In genomic region chr4:2859514-2859913, GRCh38 we compare ENCODE assay signal across 15 cellular contexts. TPM values are rescaled to one million over a fixed set of nuclear protein-coding genes. Genes with fewer than 3 reads are reported as not detected.
DNase-seq lines count a peak whose midpoint lies in the region; ATAC-seq, FAIRE-seq and TF ChIP-seq lines count a peak whose summit lies in the region.
"Had no signal": no experiment of that assay in that cellular context is flagged by ENCODE, and none has a peak within 500 bp of the region (broad histone marks: within the 10 kb centered on the region; RNA-seq: fewer than 3 reads in every experiment).

No MANE protein-coding gene starts in this region.

- TF ChIP-seq POLR2A in K562 (conservative IDR thresholded peaks at IDR 0.05) = no peak

- DNase-seq in CD4-positive, alpha-beta memory T cell = no peak
- DNase-seq in GM18507 (ENCODE audit: extremely low spot score, insufficient read length, low read depth) = no peak
- no peak for DNase-seq in K562 (ENCODE audit: extremely low read depth in 1 of 4, low spot score in 3 of 4)
- DNase-seq in natural killer cell = no peak
- no peak for DNase-seq in posterior vena cava (ENCODE audit: low spot score)
- no peak for DNase-seq in coronary artery (ENCODE audit: low spot score)
- no peak for DNase-seq in cerebellum (ENCODE audit: low spot score)
- no peak for DNase-seq in superior temporal gyrus (ENCODE audit: extremely low spot score)
- DNase-seq: activated CD4-positive, CD25-positive, alpha-beta regulatory T cell; activated T-cell treated with anti-CD3 and anti-CD28 coated beads, Interleukin-2, amount 50 U/mL, for 1 hour; esophagus squamous epithelium; KG1; NCI-H187 treated with DMSO at 0.1 percent for 48 hours; NCI-H774; tibial artery had no signal

- H4K20me1 ChIP-seq in K562 (replicated peaks; ENCODE audit: control insufficient read depth, insufficient read depth, low read length) = peaks cover 41% of the 10 kb centered on the region

- no peak for ATAC-seq in K562
- ATAC-seq in natural killer cell = no peak

- H3K27ac Mint-ChIP-seq in CD4-positive, alpha-beta memory T cell = peak overlapping the region in 4 of 7 donors; percentile 16 to 85 (median 54)
- peak overlapping the region; percentile 72 to 88 for H3K27ac Mint-ChIP-seq in natural killer cell

- FAIRE-seq in GM18507 (lab: Jason Lieb, UNC) (peak; percentile 73), K562 (lab: Jason Lieb, UNC) (no peak)

- POLR2A ChIA-PET in CD4-positive, alpha-beta memory T cell (lab: Charles Lee; ENCODE audit: partially characterized antibody) = interaction anchor here (1.4 kb wide), 1 partner anchor 22 kb away, joined by 5 read pairs; no protein-coding TSS in a partner anchor
- POLR2A ChIA-PET in K562 (lab: Yijun Ruan, JAX) = interaction anchor here (0.6 to 4.2 kb wide), 3 partner anchors 8 to 34 kb away, joined by 3 to 16 read pairs (median 6); no protein-coding TSS in a partner anchor

- TF ChIP-seq RAD21 in K562 (CRISPR knock-in tag; conservative IDR thresholded peaks at IDR 0.05 in 1 of 2, IDR thresholded peaks at IDR 0.05 in 1 of 2) = no peak

- H3K79me2 ChIP-seq in K562 (ENCODE audit: control insufficient read depth, insufficient read depth, low read length) = peaks cover 95% of the 10 kb centered on the region

- in situ Hi-C loops in K562 (cut with MboI) = no loop called here

- BruUV-seq in K562 (replicated peaks; lab: Mats Ljungman, UMichigan) = TSS peak; percentile 8

- no peaks in the 10 kb centered on the region for H3K9me1 ChIP-seq in K562 (ENCODE audit: control insufficient read depth, insufficient read depth, low read length)

- no peak overlapping the region for H2AFZ ChIP-seq in K562 (ENCODE audit: low read depth, low read length)

- CTCF ChIA-PET in CD4-positive, alpha-beta memory T cell (lab: Charles Lee; ENCODE audit: partially characterized antibody) = no interaction called here
- CTCF ChIA-PET in K562 (lab: Yijun Ruan, JAX; ENCODE audit: low intra/inter-chr PET ratio) = interaction anchor here (0.6 kb wide), 1 partner anchor 89 kb away, joined by 3 read pairs; no protein-coding TSS in a partner anchor

- H3K4me1 ChIP-seq in CD4-positive, alpha-beta memory T cell (ENCODE audit: insufficient read depth, low read length) = peaks cover 74% of the 10 kb centered on the region
- peaks cover 15 to 34% of the 10 kb centered on the region in 2 experiments for H3K4me1 ChIP-seq in K562 (replicated peaks in 1 of 2; ENCODE audit: control insufficient read depth in 2 of 2, insufficient read depth in 2 of 2, low read length in 2 of 2)

- intact Hi-C loops in CD4-positive, alpha-beta memory T cell (cut with micrococcal nuclease) = no loop called here
- intact Hi-C loops in K562 (cut with micrococcal nuclease) = no loop called here
- intact Hi-C loops in natural killer cell (cut with micrococcal nuclease) = no loop called here
- intact Hi-C loops in posterior vena cava (cut with DNase I) = loop anchor here in 1 of 2 donors (10.0 kb wide), 1 partner anchor 55 kb away; no protein-coding TSS in a partner anchor

- H3K4me2 ChIP-seq in K562 (ENCODE audit: insufficient read depth, low read length) = no peak overlapping the region

- no peaks in the 10 kb centered on the region for H3K27me3 Mint-ChIP-seq in CD4-positive, alpha-beta memory T cell
- H3K27me3 Mint-ChIP-seq in natural killer cell (ENCODE audit: low read depth in 2 of 2) = no peaks in the 10 kb centered on the region

- no peak for TF ChIP-seq CTCF in K562 (IDR thresholded peaks at IDR 0.05 in 2 of 3, conservative IDR thresholded peaks at IDR 0.05 in 1 of 3; ENCODE audit: insufficient read depth in 2 of 3, low read depth in 1 of 3, low read length in 3 of 3)
- no peak for TF ChIP-seq CTCF in natural killer cell (IDR thresholded peaks at IDR 0.05)
- no peak for TF ChIP-seq CTCF in coronary artery (IDR thresholded peaks at IDR 0.05)

- H3K4me1 Mint-ChIP-seq in CD4-positive, alpha-beta memory T cell = peaks cover 57 to 81% (median 72%) of the 10 kb centered on the region in 4 donors
- H3K4me1 Mint-ChIP-seq in natural killer cell = peaks cover 80 to 83% of the 10 kb centered on the region in 2 donors

- H3K36me3 Mint-ChIP-seq in CD4-positive, alpha-beta memory T cell = peaks cover 0 to 6% of the 10 kb centered on the region in 2 donors
- H3K36me3 Mint-ChIP-seq in natural killer cell = peaks cover 6% of the 10 kb centered on the region

- H3K27me3 ChIP-seq in CD4-positive, alpha-beta memory T cell (ENCODE audit: insufficient read depth, low read length) = no peaks in the 10 kb centered on the region
- no peaks in the 10 kb centered on the region for H3K27me3 ChIP-seq in K562 (ENCODE audit: control insufficient read depth in 2 of 2, insufficient read depth in 2 of 2, low read length in 2 of 2)
- H3K27me3 ChIP-seq: esophagus squamous epithelium, tibial artery had no signal

- no peaks in the 10 kb centered on the region for H3K9me3 ChIP-seq in CD4-positive, alpha-beta memory T cell (ENCODE audit: control insufficient read depth in 1 of 2, low read length in 2 of 2)
- no peaks in the 10 kb centered on the region for H3K9me3 ChIP-seq in K562 (replicated peaks; ENCODE audit: control insufficient read depth, insufficient read depth, low read depth, low read length)
- H3K9me3 ChIP-seq: esophagus squamous epithelium, tibial artery had no signal

- H3K9ac ChIP-seq in K562 (ENCODE audit: insufficient read depth in 1 of 2, low read depth in 2 of 2, low read length in 2 of 2) = no peak overlapping the region

- H3K4me3 Mint-ChIP-seq in CD4-positive, alpha-beta memory T cell = peak overlapping the region in 4 of 8 donors; percentile 21 to 56 (median 36)
- H3K4me3 Mint-ChIP-seq in natural killer cell = peak overlapping the region; percentile 65

- H3K27ac ChIP-seq in CD4-positive, alpha-beta memory T cell (ENCODE audit: low read depth, low read length) = no peak overlapping the region
- no peak overlapping the region for H3K27ac ChIP-seq in K562 (ENCODE audit: extremely low read depth, low read depth, low read length)
- H3K27ac ChIP-seq in coronary artery = no peak overlapping the region

- no peak overlapping the region for H3K4me3 ChIP-seq in CD4-positive, alpha-beta memory T cell (ENCODE audit: low read length in 2 of 2)
- H3K4me3 ChIP-seq in K562 (no peak overlapping the region), coronary artery (no peak overlapping the region)
- H3K4me3 ChIP-seq: esophagus squamous epithelium, tibial artery had no signal

- H3K9me3 Mint-ChIP-seq in CD4-positive, alpha-beta memory T cell = peaks cover 0 to 3% (median 0%) of the 10 kb centered on the region in 8 donors
- H3K9me3 Mint-ChIP-seq in natural killer cell = no peaks in the 10 kb centered on the region

- TF ChIP-seq EP300 in K562 (IDR thresholded peaks at IDR 0.05; ENCODE audit: low read length) = no peak

- 80% methylated on average over 3 of the region's 3 CpGs for WGBS in K562 (ENCODE audit: insufficient coverage, low coverage, missing lambda C conversion rate)

- peaks cover 3% of the 10 kb centered on the region for H3K36me3 ChIP-seq in CD4-positive, alpha-beta memory T cell (ENCODE audit: insufficient read depth, low read length)
- H3K36me3 ChIP-seq in K562 (ENCODE audit: control insufficient read depth, insufficient read depth, low read length) = peaks cover 12% of the 10 kb centered on the region; the same call in 2 of the 3 replicates

TF ChIP-seq in K562, 482 proteins besides CTCF, POLR2A, EP300 and RAD21:
- no peak for TF ChIP-seq PHF8 (IDR thresholded peaks at IDR 0.05; ENCODE audit: borderline replicate concordance, low read length)
- 0 out of 2 replicates have a peak, but pooled peaks have one; percentile 19 for TF ChIP-seq HMBOX1 (IDR thresholded peaks at IDR 0.05)
- no peak for TF ChIP-seq HNRNPL (IDR thresholded peaks at IDR 0.05; ENCODE audit: low read depth, low read length)
- TF ChIP-seq KLF6 (CRISPR knock-in tag; IDR thresholded peaks at IDR 0.05; ENCODE audit: borderline replicate concordance) = no peak
- TF ChIP-seq ZNF3 (CRISPR knock-in tag; IDR thresholded peaks at IDR 0.05) = no peak
TF ChIP-seq in K562: peak in this region for 1.

RNA-seq across cellular contexts. Expression of gene ADD1, which starts 15.9 kb away (rescaled TPM):
- total RNA-seq in CD4-positive, alpha-beta memory T cell = 100 to 1,000 TPM; 289 to 293 TPM
- polyA plus RNA-seq in CD4-positive, alpha-beta memory T cell = 100 to 1,000 TPM; 159 to 171 TPM
- total RNA-seq in K562 (2011; cell fraction: chromatin; rRNA removed; ENCODE audit: low replicate concordance) = 289 and 338 TPM in 2 replicates
- total RNA-seq in K562 (2011; cell fraction: nucleolus; rRNA removed) = 122 and 133 TPM in 2 replicates
- 186 and 236 TPM in 2 replicates for total RNA-seq in K562 (2011; cell fraction: nucleoplasm; rRNA removed)
- total RNA-seq in K562 (2014; rRNA removed) (104 and 140 TPM in 2 replicates), K562 (2014; rRNA removed; fragmentation: Illumina TruSeq; extraction: Trizol) (67.1 and 80.8 TPM in 2 replicates), K562 (2015; rRNA removed; fragmentation: Illumina TruSeq; extraction: Trizol) (74.0 and 76.9 TPM in 2 replicates), K562 (2021) (145 and 153 TPM in 2 replicates), natural killer cell (100 to 1,000 TPM; 383 to 465 (median 452) TPM), posterior vena cava (100 to 1,000 TPM; 297 to 327 TPM), cerebellum (201 TPM)
- polyA plus RNA-seq in K562 (2011; rRNA removed) (72.4 and 77.0 TPM in 2 replicates), K562 (2014; fragmentation: Illumina TruSeq; extraction: Trizol) (99.7 and 110 TPM in 2 replicates), K562 (2014; fragmentation: Nextera tagmentation; extraction: Ambion mirVana) (10 to 100 TPM; 17.5 to 20.7 TPM), K562 (2014; rRNA removed) (87.7 and 121 TPM in 2 replicates)
- polyA plus RNA-seq in K562 (2011; cell fraction: cytosol; rRNA removed) = 85.9 and 111 TPM in 2 replicates
- 164 and 189 TPM in 2 replicates for polyA plus RNA-seq in K562 (2011; cell fraction: nucleus; rRNA removed)
- polyA plus RNA-seq in K562 (2012) = 141 and 159 TPM in 2 replicates
- polyA minus RNA-seq in K562 (2011; rRNA and poly(A)+ RNA removed) = 65.9 and 67.4 TPM in 2 replicates
- polyA minus RNA-seq in K562 (2011; cell fraction: cytosol; rRNA and poly(A)+ RNA removed) = 46.7 and 62.1 TPM in 2 replicates
- 57.5 and 58.6 TPM in 2 replicates for polyA minus RNA-seq in K562 (2011; cell fraction: nucleus; rRNA and poly(A)+ RNA removed)
